Comparison of ENCODE assay signal across 21 cellular contexts in the genomic region with DNA sequence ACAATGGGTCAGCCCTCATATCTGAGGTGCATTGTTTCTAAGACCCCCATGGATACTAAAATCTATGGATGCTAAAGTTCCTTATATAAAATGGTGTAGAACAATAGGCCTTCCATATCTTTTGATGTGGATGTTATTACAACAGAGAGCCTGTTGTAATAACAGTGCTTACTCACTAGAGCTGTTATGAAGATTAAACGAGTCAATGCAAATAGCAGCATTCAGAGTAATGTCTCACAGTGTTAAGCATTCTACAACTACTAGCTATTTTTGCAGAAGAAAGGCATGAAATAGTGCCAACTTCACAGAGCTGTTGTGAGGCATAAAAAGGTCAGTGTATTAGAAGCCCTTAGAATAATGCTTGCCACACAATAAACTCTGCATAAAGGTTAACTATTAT. TPM values are rescaled to one million over a fixed set of nuclear protein-coding genes. Genes with fewer than 3 reads are reported as not detected.
"Had no signal": no experiment of that assay in that cellular context is flagged by ENCODE, and none has a peak within 500 bp of the region (broad histone marks: within the 10 kb centered on the region; RNA-seq: fewer than 3 reads in every experiment).

No MANE protein-coding gene starts in this region.

- DNase-seq: activated CD4-positive, alpha-beta T cell treated with anti-CD3 and anti-CD28 coated beads for 36 hours; activated CD4-positive, alpha-beta T cell treated with anti-CD3 and anti-CD28 coated beads, Interleukin-2, amount 50 U/mL, for 48 hours; activated CD8-positive, alpha-beta memory T cell treated with anti-CD3 and anti-CD28 coated beads, Interleukin-2, amount 10 ng/mL, durations not matched to agents 7 days and 5 days; activated naive CD4-positive, alpha-beta T cell; activated naive CD8-positive, alpha-beta T cell treated with anti-CD3 and anti-CD28 coated beads, Interleukin-2, amount 10 ng/mL, durations not matched to agents 7 days and 5 days; activated T-cell treated with anti-CD3 and anti-CD28 coated beads, Interleukin-2, amount 50 U/mL, for 1 hour; anterior cingulate cortex; effector CD4-positive, alpha-beta T cell; esophagus squamous epithelium; immature natural killer cell; left ventricle myocardium superior; occipital lobe; posterior cingulate gyrus; stimulated activated CD4-positive, alpha-beta T cell treated with anti-CD3 and anti-CD28 coated beads, Interleukin-12 subunit alpha, Interleukin-12 subunit beta, amount 100 ng/mL, for 4 hours; stimulated activated CD4-positive, alpha-beta T cell treated with anti-CD3 and anti-CD28 coated beads, Interleukin-1b, Interleukin-23, amount 100 ng/mL, for 48 hours; stimulated activated naive CD4-positive, alpha-beta T cell treated with Interleukin-2 at 50 U/mL for 16 hours; thyroid gland had no signal

- ATAC-seq: activated CD4-positive, alpha-beta T cell treated with anti-CD3 and anti-CD28 coated beads for 36 hours; activated CD8-positive, alpha-beta memory T cell treated with anti-CD3 and anti-CD28 coated beads, Interleukin-2, amount 10 ng/mL, durations not matched to agents 7 days and 5 days; activated T-helper 17 cell treated with anti-CD3 and anti-CD28 coated beads, Interleukin-2, amount 50 U/mL, for 72 hours; left ventricle myocardium superior had no signal

- H3K4me1 Mint-ChIP-seq: activated CD4-positive, alpha-beta T cell treated with anti-CD3 and anti-CD28 coated beads for 36 hours; activated T-helper 17 cell treated with anti-CD3 and anti-CD28 coated beads, Interleukin-2, amount 50 U/mL, for 72 hours; brain; memory B cell had no signal

- H3K4me3 Mint-ChIP-seq: activated CD4-positive, alpha-beta T cell treated with anti-CD3 and anti-CD28 coated beads for 36 hours; activated CD8-positive, alpha-beta memory T cell treated with anti-CD3 and anti-CD28 coated beads, Interleukin-2, amount 10 ng/mL, durations not matched to agents 7 days and 5 days; activated naive CD8-positive, alpha-beta T cell treated with anti-CD3 and anti-CD28 coated beads, Interleukin-2, amount 10 ng/mL, durations not matched to agents 7 days and 5 days; activated T-helper 17 cell treated with anti-CD3 and anti-CD28 coated beads, Interleukin-2, amount 50 U/mL, for 72 hours; brain; immature natural killer cell; memory B cell had no signal

- H3K27me3 Mint-ChIP-seq: activated CD8-positive, alpha-beta memory T cell treated with anti-CD3 and anti-CD28 coated beads, Interleukin-2, amount 10 ng/mL, durations not matched to agents 7 days and 5 days; brain had no signal

- H3K4me3 ChIP-seq: esophagus squamous epithelium, thyroid gland had no signal

- H3K27ac Mint-ChIP-seq: activated CD4-positive, alpha-beta T cell treated with anti-CD3 and anti-CD28 coated beads for 36 hours; activated CD8-positive, alpha-beta memory T cell treated with anti-CD3 and anti-CD28 coated beads, Interleukin-2, amount 10 ng/mL, durations not matched to agents 7 days and 5 days; activated naive CD8-positive, alpha-beta T cell treated with anti-CD3 and anti-CD28 coated beads, Interleukin-2, amount 10 ng/mL, durations not matched to agents 7 days and 5 days; activated T-helper 17 cell treated with anti-CD3 and anti-CD28 coated beads, Interleukin-2, amount 50 U/mL, for 72 hours; brain; immature natural killer cell; memory B cell had no signal

- H3K9me3 Mint-ChIP-seq: activated naive CD8-positive, alpha-beta T cell treated with anti-CD3 and anti-CD28 coated beads, Interleukin-2, amount 10 ng/mL, durations not matched to agents 7 days and 5 days; activated T-helper 17 cell treated with anti-CD3 and anti-CD28 coated beads, Interleukin-2, amount 50 U/mL, for 72 hours had no signal

- H3K36me3 ChIP-seq: esophagus squamous epithelium, thyroid gland had no signal

- H3K36me3 Mint-ChIP-seq: activated CD8-positive, alpha-beta memory T cell treated with anti-CD3 and anti-CD28 coated beads, Interleukin-2, amount 10 ng/mL, durations not matched to agents 7 days and 5 days; activated naive CD8-positive, alpha-beta T cell treated with anti-CD3 and anti-CD28 coated beads, Interleukin-2, amount 10 ng/mL, durations not matched to agents 7 days and 5 days; immature natural killer cell; memory B cell had no signal

- H3K9me3 ChIP-seq: esophagus squamous epithelium, thyroid gland had no signal

- H3K4me1 ChIP-seq: esophagus squamous epithelium, thyroid gland had no signal

- H3K27me3 ChIP-seq: esophagus squamous epithelium, thyroid gland had no signal

- H3K27ac ChIP-seq: esophagus squamous epithelium, thyroid gland had no signal

RNA-seq across cellular contexts. Expression of a gene that starts 13.0 kb away (rescaled TPM):
- total RNA-seq: activated CD4-positive, alpha-beta T cell treated with anti-CD3 and anti-CD28 coated beads for 36 hours; activated CD8-positive, alpha-beta memory T cell treated with anti-CD3 and anti-CD28 coated beads, Interleukin-2, amount 10 ng/mL, durations not matched to agents 7 days and 5 days; activated naive CD8-positive, alpha-beta T cell treated with anti-CD3 and anti-CD28 coated beads, Interleukin-2, amount 10 ng/mL, durations not matched to agents 7 days and 5 days; activated T-helper 17 cell treated with anti-CD3 and anti-CD28 coated beads, Interleukin-2, amount 50 U/mL, for 72 hours; T-helper 2 cell treated with Interferon-gamma antibody and Interleukin-4, amounts not matched to agents 100 ng/mL and 5 ng/mL, for 36 hours had no signal
